In genomic region chr2:67514515-67514914, GRCh38 we compare ENCODE assay signal across 23 cellular contexts.
DNase-seq lines count a peak whose midpoint lies in the region; ATAC-seq and TF ChIP-seq lines count a peak whose summit lies in the region.
"Had no signal": no experiment of that assay in that cellular context is flagged by ENCODE, and none has a peak within 500 bp of the region (broad histone marks: within the 10 kb centered on the region; RNA-seq: fewer than 3 reads in every experiment).

No MANE protein-coding gene starts in this region.

- H3K9me3 ChIP-seq in breast epithelium (no peaks in the 10 kb centered on the region), adipocyte (ENCODE audit: control insufficient read depth, low read length) (no peaks in the 10 kb centered on the region)
- H3K9me3 ChIP-seq: heart right ventricle, tibial artery had no signal

- no peak for TF ChIP-seq CTCF in MCF 10A (IDR thresholded peaks at IDR 0.05; ENCODE audit: unreplicated experiment)
- TF ChIP-seq CTCF in breast epithelium (IDR thresholded peaks at IDR 0.05) = no peak
- TF ChIP-seq CTCF in fibroblast of villous mesenchyme (IDR thresholded peaks at IDR 0.05; ENCODE audit: insufficient read depth, low read depth, low read length) = no peak
- TF ChIP-seq CTCF in dorsolateral prefrontal cortex (IDR thresholded peaks at IDR 0.05 in 54 of 56, conservative IDR thresholded peaks at IDR 0.05 in 2 of 56; ENCODE audit: low read depth in 1 of 56, partially characterized antibody in 56 of 56) = no peak

- intact Hi-C loops in MCF 10A (cut with micrococcal nuclease) = no loop called here
- intact Hi-C loops in breast epithelium (cut with DNase I; ENCODE audit: low total_unique reads) = no loop called here
- intact Hi-C loops in dorsolateral prefrontal cortex (cut with DNase I) = no loop called here
- intact Hi-C loops in activated CD4-positive, alpha-beta T cell treated with anti-CD3 and anti-CD28 coated beads, Interleukin-2, amount 10 ng/mL, durations not matched to agents 24 days and 14 days (cut with micrococcal nuclease) = no loop called here

- peak; percentile 22 for DNase-seq in MCF 10A (ENCODE audit: unreplicated experiment)
- no peak for DNase-seq in breast epithelium (ENCODE audit: low spot score in 2 of 2)
- DNase-seq in adipocyte (ENCODE audit: low read depth) = peak; percentile 54
- peak; percentile 66 for DNase-seq in fibroblast of villous mesenchyme (ENCODE audit: low read depth)
- DNase-seq in activated CD4-positive, CD25-positive, alpha-beta regulatory T cell (lab: John Stamatoyannopoulos, UW) = no peak
- DNase-seq in dorsolateral prefrontal cortex = no peak
- no peak for DNase-seq in activated CD4-positive, alpha-beta T cell treated with anti-CD3 and anti-CD28 coated beads, Interleukin-2, amount 10 ng/mL, durations not matched to agents 24 days and 14 days
- DNase-seq: activated CD4-positive, alpha-beta T cell treated with anti-CD3 and anti-CD28 coated beads for 1 hour; central memory CD4-positive, alpha-beta T cell; endodermal cell; heart right ventricle; Karpas-422; kidney; NCI-H146; NCI-H226; occipital lobe; tibial artery had no signal

- H3K27me3 Mint-ChIP-seq in MCF 10A (ENCODE audit: insufficient read depth, unreplicated experiment) = no peaks in the 10 kb centered on the region
- no peaks in the 10 kb centered on the region for H3K27me3 Mint-ChIP-seq in activated CD4-positive, alpha-beta T cell treated with anti-CD3 and anti-CD28 coated beads, Interleukin-2, amount 10 ng/mL, durations not matched to agents 24 days and 14 days

- H3K36me3 ChIP-seq in breast epithelium = no peaks in the 10 kb centered on the region
- H3K36me3 ChIP-seq in adipocyte (ENCODE audit: control insufficient read depth, insufficient read depth, low read length, severe bottlenecking) = no peaks in the 10 kb centered on the region
- H3K36me3 ChIP-seq: heart right ventricle, tibial artery had no signal

- CTCF ChIA-PET in MCF 10A (lab: Yijun Ruan, JAX) = no interaction called here

- no peaks in the 10 kb centered on the region for H3K36me3 Mint-ChIP-seq in MCF 10A (ENCODE audit: insufficient read depth, unreplicated experiment)
- H3K36me3 Mint-ChIP-seq in activated CD4-positive, alpha-beta T cell treated with anti-CD3 and anti-CD28 coated beads, Interleukin-2, amount 10 ng/mL, durations not matched to agents 24 days and 14 days (ENCODE audit: low read depth) = no peaks in the 10 kb centered on the region
- H3K36me3 Mint-ChIP-seq: activated naive CD4-positive, alpha-beta T cell treated with anti-CD3 and anti-CD28 coated beads, Interleukin-2, amount 50 U/mL, for 24 hours; stimulated activated effector memory CD8-positive, alpha-beta T cell treated with anti-CD3 and anti-CD28 coated beads, Interleukin-12 subunit alpha, Interleukin-12 subunit beta, amount 100 ng/mL, for 72 hours had no signal

- no peak overlapping the region for H3K4me3 Mint-ChIP-seq in MCF 10A (ENCODE audit: unreplicated experiment)
- H3K4me3 Mint-ChIP-seq in activated CD4-positive, alpha-beta T cell treated with anti-CD3 and anti-CD28 coated beads, Interleukin-2, amount 10 ng/mL, durations not matched to agents 24 days and 14 days = no peak overlapping the region
- H3K4me3 Mint-ChIP-seq: activated naive CD4-positive, alpha-beta T cell treated with anti-CD3 and anti-CD28 coated beads, Interleukin-2, amount 50 U/mL, for 24 hours; endodermal cell; stimulated activated effector memory CD8-positive, alpha-beta T cell treated with anti-CD3 and anti-CD28 coated beads, Interleukin-12 subunit alpha, Interleukin-12 subunit beta, amount 100 ng/mL, for 72 hours had no signal

- H3K4me3 ChIP-seq in breast epithelium (no peak overlapping the region), adipocyte (ENCODE audit: low read length) (no peak overlapping the region), fibroblast of villous mesenchyme (ENCODE audit: low read depth, low read length) (no peak overlapping the region), dorsolateral prefrontal cortex (no peak overlapping the region)
- H3K4me3 ChIP-seq: heart right ventricle, skin epidermis, tibial artery had no signal

- TF ChIP-seq POLR2A in breast epithelium (IDR thresholded peaks at IDR 0.05) = no peak

- no TSS peak for BruUV-seq in MCF 10A (replicated peaks; lab: Mats Ljungman, UMichigan)

- H3K27ac ChIP-seq in breast epithelium (no peak overlapping the region), dorsolateral prefrontal cortex (no peak overlapping the region)
- H3K27ac ChIP-seq: 22Rv1, tibial artery had no signal

- no peak for ATAC-seq in GM21825 (IDR thresholded peaks at IDR 0.05; ENCODE audit: unreplicated experiment)
- ATAC-seq: heart right ventricle; Right ventricle myocardium inferior; stimulated activated effector memory CD8-positive, alpha-beta T cell treated with anti-CD3 and anti-CD28 coated beads, Interleukin-12 subunit alpha, Interleukin-12 subunit beta, amount 100 ng/mL, for 72 hours had no signal

- H3K27ac Mint-ChIP-seq in MCF 10A (ENCODE audit: low read depth, unreplicated experiment) = no peak overlapping the region
- H3K27ac Mint-ChIP-seq in activated CD4-positive, alpha-beta T cell treated with anti-CD3 and anti-CD28 coated beads, Interleukin-2, amount 10 ng/mL, durations not matched to agents 24 days and 14 days = no peak overlapping the region
- H3K27ac Mint-ChIP-seq: activated naive CD4-positive, alpha-beta T cell treated with anti-CD3 and anti-CD28 coated beads, Interleukin-2, amount 50 U/mL, for 24 hours; endodermal cell; stimulated activated effector memory CD8-positive, alpha-beta T cell treated with anti-CD3 and anti-CD28 coated beads, Interleukin-12 subunit alpha, Interleukin-12 subunit beta, amount 100 ng/mL, for 72 hours had no signal

- H3K4me1 ChIP-seq in breast epithelium (no peaks in the 10 kb centered on the region), adipocyte (ENCODE audit: control insufficient read depth, insufficient read depth, low read length) (peaks cover 16% of the 10 kb centered on the region)
- H3K4me1 ChIP-seq: heart right ventricle, tibial artery had no signal

- H3K9me3 Mint-ChIP-seq in MCF 10A (ENCODE audit: unreplicated experiment) = no peaks in the 10 kb centered on the region
- H3K9me3 Mint-ChIP-seq in activated CD4-positive, alpha-beta T cell treated with anti-CD3 and anti-CD28 coated beads, Interleukin-2, amount 10 ng/mL, durations not matched to agents 24 days and 14 days = no peaks in the 10 kb centered on the region
- H3K9me3 Mint-ChIP-seq: activated naive CD4-positive, alpha-beta T cell treated with anti-CD3 and anti-CD28 coated beads, Interleukin-2, amount 50 U/mL, for 24 hours; stimulated activated effector memory CD8-positive, alpha-beta T cell treated with anti-CD3 and anti-CD28 coated beads, Interleukin-12 subunit alpha, Interleukin-12 subunit beta, amount 100 ng/mL, for 72 hours had no signal

- H3K4me1 Mint-ChIP-seq in MCF 10A (ENCODE audit: insufficient read depth, unreplicated experiment) = peaks cover 15% of the 10 kb centered on the region
- H3K4me1 Mint-ChIP-seq in activated CD4-positive, alpha-beta T cell treated with anti-CD3 and anti-CD28 coated beads, Interleukin-2, amount 10 ng/mL, durations not matched to agents 24 days and 14 days = no peaks in the 10 kb centered on the region
- H3K4me1 Mint-ChIP-seq: activated naive CD4-positive, alpha-beta T cell treated with anti-CD3 and anti-CD28 coated beads, Interleukin-2, amount 50 U/mL, for 24 hours; endodermal cell; stimulated activated effector memory CD8-positive, alpha-beta T cell treated with anti-CD3 and anti-CD28 coated beads, Interleukin-12 subunit alpha, Interleukin-12 subunit beta, amount 100 ng/mL, for 72 hours had no signal

- no peak overlapping the region for H3K9ac ChIP-seq in adipocyte (ENCODE audit: low read length)

- H3K27me3 ChIP-seq in breast epithelium (no peaks in the 10 kb centered on the region), adipocyte (replicated peaks; ENCODE audit: control insufficient read depth, insufficient read depth, low read length) (no peaks in the 10 kb centered on the region), dorsolateral prefrontal cortex (peaks cover 0 to 4% (median 0%) of the 10 kb centered on the region in 45 donors)
- H3K27me3 ChIP-seq: heart right ventricle, tibial artery had no signal

- POLR2A ChIA-PET in MCF 10A (lab: Yijun Ruan, JAX) = no interaction called here

Comparison
In these comparisons a context has a peak if more than half of its experiments do, and no peak if none do; other contexts are left out.
1. DNase-seq: peak in MCF 10A (single experiment), adipocyte (single experiment) and fibroblast of villous mesenchyme (single experiment); none in breast epithelium (0 of 2), activated CD4-positive, CD25-positive, alpha-beta regulatory T cell (0 of 4), dorsolateral prefrontal cortex (0 of 10) and activated CD4-positive, alpha-beta T cell treated with anti-CD3 and anti-CD28 coated beads, Interleukin-2, amount 10 ng/mL, durations not matched to agents 24 days and 14 days (single experiment).